ENCODE assay signal across 1 cellular context in the genomic region with DNA sequence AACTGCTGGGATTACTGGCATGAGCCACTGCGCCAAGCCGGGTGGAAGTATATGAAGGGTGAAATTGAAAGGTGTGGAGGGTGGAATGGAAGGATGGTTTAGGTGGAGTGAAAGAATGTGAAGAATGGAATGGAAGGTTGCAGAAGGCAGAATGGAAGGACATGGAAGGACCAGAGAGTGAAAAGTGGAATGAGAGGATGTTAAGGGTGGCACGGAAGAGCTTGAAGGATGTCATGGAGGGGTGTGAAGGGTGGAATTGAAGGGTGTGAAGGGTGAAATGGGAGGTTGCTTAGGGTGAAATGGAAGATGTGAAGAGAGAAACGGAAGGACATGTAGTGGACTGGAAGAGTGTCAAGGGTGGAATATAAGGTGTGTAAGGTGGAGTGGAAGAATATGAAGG.
TF ChIP-seq lines count a peak whose summit lies in the region.

No MANE protein-coding gene starts in this region.

TF ChIP-seq in IMR-90, 13 proteins besides CTCF, POLR2A, EP300 and RAD21:
- TF ChIP-seq CHD1 (IDR thresholded peaks at IDR 0.05; ENCODE audit: low read depth, low read length), result no peak
- TF ChIP-seq SMC3 (IDR thresholded peaks at IDR 0.05; ENCODE audit: low read depth, low read length), result no peak
- TF ChIP-seq MXI1 (IDR thresholded peaks at IDR 0.05; ENCODE audit: borderline replicate concordance, low read depth, low read length), result no peak
- TF ChIP-seq, protein P1, sequence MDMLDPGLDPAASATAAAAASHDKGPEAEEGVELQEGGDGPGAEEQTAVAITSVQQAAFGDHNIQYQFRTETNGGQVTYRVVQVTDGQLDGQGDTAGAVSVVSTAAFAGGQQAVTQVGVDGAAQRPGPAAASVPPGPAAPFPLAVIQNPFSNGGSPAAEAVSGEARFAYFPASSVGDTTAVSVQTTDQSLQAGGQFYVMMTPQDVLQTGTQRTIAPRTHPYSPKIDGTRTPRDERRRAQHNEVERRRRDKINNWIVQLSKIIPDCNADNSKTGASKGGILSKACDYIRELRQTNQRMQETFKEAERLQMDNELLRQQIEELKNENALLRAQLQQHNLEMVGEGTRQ (IDR thresholded peaks at IDR 0.05; ENCODE audit: low read depth, low read length), result no peak
- no peak for TF ChIP-seq MAZ (IDR thresholded peaks at IDR 0.05; ENCODE audit: borderline replicate concordance, low read depth, low read length)
- no peak for TF ChIP-seq CEBPB (IDR thresholded peaks at IDR 0.05; ENCODE audit: low read depth, low read length)
- TF ChIP-seq MAFK (IDR thresholded peaks at IDR 0.05; ENCODE audit: low read depth, low read length), result no peak
- TF ChIP-seq RCOR1 (IDR thresholded peaks at IDR 0.05; ENCODE audit: insufficient replicate concordance, low read length), result no peak
TF ChIP-seq in IMR-90: peak in this region for 0.
